In the genomic region with DNA sequence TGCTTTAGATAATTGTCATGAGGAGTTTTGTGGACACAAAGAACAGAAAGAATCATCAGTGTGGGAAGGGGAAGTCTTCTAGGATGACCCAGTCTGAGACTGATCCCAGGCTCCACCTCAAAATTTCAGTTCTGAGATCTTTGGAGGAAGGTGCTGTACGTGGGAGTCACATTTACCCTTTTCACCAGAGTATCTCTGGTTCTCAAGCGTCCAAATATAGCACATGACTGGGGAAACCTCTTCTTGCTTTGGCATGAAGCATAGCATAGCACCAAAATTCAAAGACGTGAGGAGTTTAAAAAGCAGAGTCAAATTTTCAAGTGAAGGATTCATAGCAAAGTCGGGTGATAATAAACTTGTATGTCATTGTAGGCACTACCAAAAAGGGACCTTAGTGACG, we compare ENCODE assay signal across 22 cellular contexts.
"Had no signal": no experiment of that assay in that cellular context is flagged by ENCODE, and none has a peak within 500 bp of the region (broad histone marks: within the 10 kb centered on the region; RNA-seq: fewer than 3 reads in every experiment).

No MANE protein-coding gene starts in this region.

- DNase-seq: dorsolateral prefrontal cortex; effector CD4-positive, alpha-beta T cell; kidney; left lung; lower lobe of right lung; naive thymus-derived CD8-positive, alpha-beta T cell; nephron progenitor cell; occipital lobe; ovary; posterior cingulate gyrus; psoas muscle; right lobe of liver; stimulated activated CD4-positive, alpha-beta T cell treated with anti-CD3 and anti-CD28 coated beads, Interleukin-12 subunit alpha, Interleukin-12 subunit beta, amount 100 ng/mL, for 4 hours; stimulated activated CD4-positive, alpha-beta T cell treated with anti-CD3 and anti-CD28 coated beads, Interleukin-1b, Interleukin-23, amount 100 ng/mL, for 48 hours; stimulated activated CD4-positive, alpha-beta T cell treated with anti-CD3 and anti-CD28 coated beads, Interleukin-4, amount 100 ng/mL, for 1 hour; stimulated activated CD8-positive, alpha-beta memory T cell treated with anti-CD3 and anti-CD28 coated beads, Interleukin-4, amount 100 ng/mL, for 48 hours; stimulated activated naive CD4-positive, alpha-beta T cell; stimulated activated naive CD8-positive, alpha-beta T cell treated with anti-CD3 and anti-CD28 coated beads, Interleukin-15, amount 100 ng/mL, for 72 hours; thyroid gland; upper lobe of left lung had no signal

- H3K36me3 ChIP-seq: left lung, lower lobe of right lung, ovary, right lobe of liver, thyroid gland, upper lobe of left lung had no signal

- H3K4me3 ChIP-seq: dorsolateral prefrontal cortex, hepatocyte, left lung, lower lobe of right lung, ovary, psoas muscle, right lobe of liver, smooth muscle cell, thyroid gland, upper lobe of left lung had no signal

- H3K27me3 ChIP-seq: dorsolateral prefrontal cortex, hepatocyte, left lung, ovary, right lobe of liver, thyroid gland, upper lobe of left lung had no signal

- H3K4me2 ChIP-seq: hepatocyte, smooth muscle cell had no signal

- H3K4me1 ChIP-seq: left lung, lower lobe of right lung, psoas muscle, right lobe of liver, thyroid gland, upper lobe of left lung had no signal

- H2AFZ ChIP-seq: hepatocyte had no signal

- H3K9me3 ChIP-seq: left lung, lower lobe of right lung, ovary, psoas muscle, right lobe of liver, thyroid gland, upper lobe of left lung had no signal

- H3K27ac ChIP-seq: dorsolateral prefrontal cortex, hepatocyte, left lung, lower lobe of right lung, ovary, psoas muscle, right lobe of liver, thyroid gland, upper lobe of left lung had no signal

- ATAC-seq: left lung; lower lobe of right lung; naive thymus-derived CD8-positive, alpha-beta T cell; psoas muscle; right lobe of liver; stimulated activated naive CD8-positive, alpha-beta T cell treated with anti-CD3 and anti-CD28 coated beads, Interleukin-15, amount 100 ng/mL, for 72 hours had no signal

- H3K79me2 ChIP-seq: hepatocyte had no signal
